1 cellular context compared by ENCODE assay signal in the genomic region with DNA sequence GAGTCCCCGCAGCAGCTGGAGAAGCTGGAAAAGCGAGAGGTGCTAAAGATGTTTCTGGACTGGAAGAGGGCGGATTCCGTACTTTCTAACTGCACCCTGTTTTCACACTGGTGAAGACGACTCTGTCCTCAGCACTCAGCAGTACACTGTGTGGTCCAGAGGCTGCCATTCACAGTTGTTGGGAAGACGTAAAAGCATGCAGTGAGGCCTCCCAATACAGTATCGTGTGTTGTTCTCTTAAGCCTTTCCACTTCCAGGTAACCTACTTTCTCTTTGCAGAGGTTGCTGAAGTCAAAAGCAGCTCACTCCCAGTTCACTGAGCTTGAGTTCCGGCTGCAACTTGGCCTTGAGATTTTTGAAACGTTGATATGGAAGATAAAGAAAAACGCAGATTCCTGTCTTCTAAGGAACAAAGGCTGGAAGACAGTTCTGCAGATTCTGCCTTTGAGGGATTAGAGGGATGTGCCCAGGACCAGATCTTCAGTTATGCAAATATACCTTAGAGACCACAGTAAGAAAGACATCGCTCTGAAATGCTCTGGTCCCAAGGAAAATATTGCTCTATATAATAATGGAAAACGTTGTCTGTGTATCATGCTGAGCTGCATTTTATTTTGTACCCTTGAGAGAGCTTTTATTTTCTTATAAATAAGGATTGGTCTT.
TF ChIP-seq lines count a peak whose summit lies in the region.

No MANE protein-coding gene starts in this region.

TF ChIP-seq in WTC11, 78 proteins besides CTCF, POLR2A, EP300 and RAD21 (continued from another document):
- TF ChIP-seq, protein P1, sequence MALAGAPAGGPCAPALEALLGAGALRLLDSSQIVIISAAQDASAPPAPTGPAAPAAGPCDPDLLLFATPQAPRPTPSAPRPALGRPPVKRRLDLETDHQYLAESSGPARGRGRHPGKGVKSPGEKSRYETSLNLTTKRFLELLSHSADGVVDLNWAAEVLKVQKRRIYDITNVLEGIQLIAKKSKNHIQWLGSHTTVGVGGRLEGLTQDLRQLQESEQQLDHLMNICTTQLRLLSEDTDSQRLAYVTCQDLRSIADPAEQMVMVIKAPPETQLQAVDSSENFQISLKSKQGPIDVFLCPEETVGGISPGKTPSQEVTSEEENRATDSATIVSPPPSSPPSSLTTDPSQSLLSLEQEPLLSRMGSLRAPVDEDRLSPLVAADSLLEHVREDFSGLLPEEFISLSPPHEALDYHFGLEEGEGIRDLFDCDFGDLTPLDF (CRISPR knock-in tag; IDR thresholded peaks at IDR 0.05): no peak
- no peak for TF ChIP-seq ZNF671 (CRISPR knock-in tag; IDR thresholded peaks at IDR 0.05)
